1 cellular context compared by ENCODE assay signal in genomic region chr2:128198666-128199065, GRCh38.
TF ChIP-seq lines count a peak whose summit lies in the region.

No MANE protein-coding gene starts in this region.

TF ChIP-seq in K562, 482 proteins besides CTCF, POLR2A, EP300 and RAD21 (continued from another document):
- TF ChIP-seq CLOCK (CRISPR knock-in tag; IDR thresholded peaks at IDR 0.05; ENCODE audit: borderline replicate concordance), result no peak
- no peak for TF ChIP-seq ELF4 (CRISPR knock-in tag; IDR thresholded peaks at IDR 0.05)
- no peak for TF ChIP-seq POLR2AphosphoS5 (IDR thresholded peaks at IDR 0.05; ENCODE audit: control insufficient read depth, insufficient read depth, low read depth, low read length)
